ENCODE assay signal across 8 cellular contexts in genomic region chr1:156608981-156609380, GRCh38. TPM values are rescaled to one million over a fixed set of nuclear protein-coding genes. Genes with fewer than 3 reads are reported as not detected.
DNase-seq lines count a peak whose midpoint lies in the region; ATAC-seq and TF ChIP-seq lines count a peak whose summit lies in the region.

No MANE protein-coding gene starts in this region.

- peaks cover 6% of the 10 kb centered on the region for H3K4me1 ChIP-seq in suprapubic skin

- TF ChIP-seq CTCF in suprapubic skin (IDR thresholded peaks at IDR 0.05): peak; percentile 11 to 45

- no peak for ATAC-seq in HG03159 (IDR thresholded peaks at IDR 0.05; ENCODE audit: unreplicated experiment)
- no peak for ATAC-seq in GM18909 (IDR thresholded peaks at IDR 0.05; ENCODE audit: poor library complexity, unreplicated experiment)

- no peak overlapping the region for H3K27ac ChIP-seq in suprapubic skin

- TF ChIP-seq RAD21 in Ishikawa (IDR thresholded peaks at IDR 0.05; ENCODE audit: low read depth): peak; percentile 68; the same call in 1 of the 2 replicates

- 41% methylated on average over 6 of the region's 6 CpGs for WGBS in suprapubic skin

- H3K36me3 ChIP-seq in suprapubic skin: no peaks in the 10 kb centered on the region

- DNase-seq in EH (ENCODE audit: low read depth): peak; percentile 37
- DNase-seq in SHP77 treated with DMSO at 0.1 percent for 48 hours (lab: John Stamatoyannopoulos, UW): peak; percentile 68
- DNase-seq in activated naive CD4-positive, alpha-beta T cell treated with anti-CD3 and anti-CD28 coated beads, Interleukin-2, amount 50 U/mL, for 16 hours: peak; percentile 69
- DNase-seq in kidney glomerular epithelial cell (lab: John Stamatoyannopoulos, UW): peak; percentile 10
- DNase-seq in suprapubic skin (ENCODE audit: low spot score in 2 of 2): no peak

- H3K9me3 ChIP-seq in suprapubic skin: no peaks in the 10 kb centered on the region

- TF ChIP-seq EP300 in Ishikawa (IDR thresholded peaks at IDR 0.05; ENCODE audit: borderline replicate concordance) (no peak), suprapubic skin (IDR thresholded peaks at IDR 0.05) (no peak)

- peaks cover 25% of the 10 kb centered on the region for H3K27me3 ChIP-seq in suprapubic skin

- H3K4me3 ChIP-seq in suprapubic skin: no peak overlapping the region

- no peak for TF ChIP-seq POLR2A in suprapubic skin (IDR thresholded peaks at IDR 0.05)

TF ChIP-seq in Ishikawa, 13 proteins besides CTCF, POLR2A, EP300 and RAD21:
- TF ChIP-seq TEAD4 (IDR thresholded peaks at IDR 0.05) (no peak), TAF1 (IDR thresholded peaks at IDR 0.05; ENCODE audit: low read depth) (no peak), CREB1 (IDR thresholded peaks at IDR 0.05; ENCODE audit: low read depth) (no peak), REST (IDR thresholded peaks at IDR 0.05; ENCODE audit: low read depth) (no peak), EGR1 (IDR thresholded peaks at IDR 0.05) (no peak), TCF12 (IDR thresholded peaks at IDR 0.05; ENCODE audit: low read depth) (no peak), YY1 (IDR thresholded peaks at IDR 0.05; ENCODE audit: low read depth) (no peak), USF1 (IDR thresholded peaks at IDR 0.05) (no peak), CEBPB (IDR thresholded peaks at IDR 0.05) (no peak), FOXM1 (IDR thresholded peaks at IDR 0.05; ENCODE audit: borderline replicate concordance, low read depth) (no peak), MAX (IDR thresholded peaks at IDR 0.05) (no peak), NFIC (IDR thresholded peaks at IDR 0.05) (no peak), ZBTB7A (IDR thresholded peaks at IDR 0.05; ENCODE audit: low read depth) (no peak)

RNA-seq across cellular contexts. Expression of gene GPATCH4, which starts 7.7 kb away (rescaled TPM):
- total RNA-seq in suprapubic skin: 10 to 100 TPM; 15.9 to 25.1 (median 20.5) TPM

RNA-seq across cellular contexts. Expression of gene HAPLN2, which starts 10.2 kb away (rescaled TPM):
- total RNA-seq in suprapubic skin: 1 to 10 TPM in 2 of 4 donors, not detected in 2; 1.0 to 2.9 TPM

RNA-seq across cellular contexts. Expression of gene NAXE, which starts 17.4 kb away (rescaled TPM):
- total RNA-seq in suprapubic skin: 10 to 100 TPM; 42.7 to 80.8 (median 63.3) TPM

RNA-seq across cellular contexts. Expression of gene TTC24, which starts 29.5 kb away (rescaled TPM):
- total RNA-seq in suprapubic skin: not detected

RNA-seq across cellular contexts. Expression of gene BCAN, which starts 32.9 kb away (rescaled TPM):
- 10 to 100 TPM; 17.8 to 41.2 (median 29.4) TPM for total RNA-seq in suprapubic skin

Comparison
In these comparisons a context has a peak if more than half of its experiments do, and no peak if none do; other contexts are left out.
1. DNase-seq: peak in EH (single experiment), SHP77 treated with DMSO at 0.1 percent for 48 hours (single experiment), activated naive CD4-positive, alpha-beta T cell treated with anti-CD3 and anti-CD28 coated beads, Interleukin-2, amount 50 U/mL, for 16 hours (single experiment) and kidney glomerular epithelial cell (single experiment); none in suprapubic skin (0 of 2).